In genomic region chr20:5548112-5548511, GRCh38 we compare ENCODE assay signal across 1 cellular context.
TF ChIP-seq lines count a peak whose summit lies in the region.

No MANE protein-coding gene starts in this region.

TF ChIP-seq in HepG2, 621 proteins besides CTCF, POLR2A, EP300 and RAD21:
- TF ChIP-seq ATF7 (IDR thresholded peaks at IDR 0.05) = 0 out of 2 replicates have a peak, but pooled peaks have one; percentile 10
- TF ChIP-seq ATF7 (CRISPR knock-in tag; IDR thresholded peaks at IDR 0.05) = no peak
- TF ChIP-seq CREB1 (IDR thresholded peaks at IDR 0.05) = peak; percentile 40
- no peak for TF ChIP-seq CREB1 (CRISPR knock-in tag; IDR thresholded peaks at IDR 0.05)
- TF ChIP-seq ZNF432 (CRISPR knock-in tag; IDR thresholded peaks at IDR 0.05; ENCODE audit: borderline replicate concordance) = no peak
